In genomic region chr2:168005586-168005985, GRCh38 we compare ENCODE assay signal across 28 cellular contexts.
"Had no signal": no experiment of that assay in that cellular context is flagged by ENCODE, and none has a peak within 500 bp of the region (broad histone marks: within the 10 kb centered on the region; RNA-seq: fewer than 3 reads in every experiment).

No MANE protein-coding gene starts in this region.

- H3K27ac ChIP-seq: coronary artery, esophagus squamous epithelium, heart right ventricle, left lung, neutrophil, parathyroid adenoma, right lobe of liver, thoracic aorta, tibial nerve, upper lobe of right lung, vagina had no signal

- H3K4me3 Mint-ChIP-seq: mesothelial cell of epicardium; naive B cell; stimulated activated naive B cell treated with anti-CD40 and anti-IgM and Interleukin-4, amounts not matched to agents 10 μg/mL and 1 μg/mL and 100 μg/mL, for 72 hours; stimulated activated naive CD8-positive, alpha-beta T cell treated with anti-CD3 and anti-CD28 coated beads, Interleukin-15, Interleukin-2, amounts not matched to agents 100 ng/mL and 50 ng/mL, for 24 hours had no signal

- DNase-seq: dermis blood vessel endothelial cell; effector memory CD4-positive, alpha-beta T cell; erythroblast; esophagus squamous epithelium; foreskin melanocyte; glutamatergic neuron; heart right ventricle; hippocampal formation; left cardiac atrium; left lung; mesenchymal stem cell; mucosa of descending colon; naive B cell; right lobe of liver; small intestine; stimulated activated CD4-positive, alpha-beta T cell treated with anti-CD3 and anti-CD28 coated beads, Interleukin-15, amount 100 ng/mL, for 24 hours; stimulated activated CD4-positive, alpha-beta T cell treated with anti-CD3 and anti-CD28 coated beads, Interleukin-2, amount 100 ng/mL, for 48 hours; stimulated activated naive B cell treated with anti-CD40 and anti-IgM and Interleukin-4, amounts not matched to agents 10 μg/mL and 1 μg/mL and 100 μg/mL, for 72 hours; upper lobe of right lung had no signal

- H3K9ac ChIP-seq: parathyroid adenoma had no signal

- H3K27ac Mint-ChIP-seq: mesothelial cell of epicardium; naive B cell; stimulated activated naive B cell treated with anti-CD40 and anti-IgM and Interleukin-4, amounts not matched to agents 10 μg/mL and 1 μg/mL and 100 μg/mL, for 72 hours; stimulated activated naive CD8-positive, alpha-beta T cell treated with anti-CD3 and anti-CD28 coated beads, Interleukin-15, Interleukin-2, amounts not matched to agents 100 ng/mL and 50 ng/mL, for 24 hours had no signal

- H3K27me3 Mint-ChIP-seq: naive B cell; progenitor cell of endocrine pancreas; stimulated activated naive B cell treated with anti-CD40 and anti-IgM and Interleukin-4, amounts not matched to agents 10 μg/mL and 1 μg/mL and 100 μg/mL, for 72 hours; stimulated activated naive CD8-positive, alpha-beta T cell treated with anti-CD3 and anti-CD28 coated beads, Interleukin-15, Interleukin-2, amounts not matched to agents 100 ng/mL and 50 ng/mL, for 24 hours had no signal

- H3K4me1 Mint-ChIP-seq: naive B cell had no signal

- H3K9me3 ChIP-seq: esophagus squamous epithelium, heart right ventricle, left lung, mucosa of descending colon, neutrophil, right lobe of liver, thoracic aorta, tibial nerve, upper lobe of right lung, vagina had no signal

- H3K36me3 ChIP-seq: left lung, neutrophil, right lobe of liver, thoracic aorta, upper lobe of right lung had no signal

- H3K27me3 ChIP-seq: esophagus squamous epithelium, heart right ventricle, left lung, neutrophil, right lobe of liver, tibial nerve, upper lobe of right lung, vagina had no signal

- H2AFZ ChIP-seq: parathyroid adenoma had no signal

- ATAC-seq: heart right ventricle; left cardiac atrium; right lobe of liver; stimulated activated naive B cell treated with anti-CD40 and anti-IgM and Interleukin-4, amounts not matched to agents 10 μg/mL and 1 μg/mL and 100 μg/mL, for 72 hours; upper lobe of right lung had no signal

- H3K4me1 ChIP-seq: esophagus squamous epithelium, left lung, parathyroid adenoma, right lobe of liver, tibial nerve, vagina had no signal

- H3K4me3 ChIP-seq: coronary artery, esophagus squamous epithelium, heart right ventricle, left lung, mucosa of descending colon, right lobe of liver, thoracic aorta, tibial nerve, upper lobe of right lung, vagina had no signal

- H3K9me3 Mint-ChIP-seq: stimulated activated naive CD8-positive, alpha-beta T cell treated with anti-CD3 and anti-CD28 coated beads, Interleukin-15, Interleukin-2, amounts not matched to agents 100 ng/mL and 50 ng/mL, for 24 hours had no signal
